33 cellular contexts compared by ENCODE assay signal in the genomic region with DNA sequence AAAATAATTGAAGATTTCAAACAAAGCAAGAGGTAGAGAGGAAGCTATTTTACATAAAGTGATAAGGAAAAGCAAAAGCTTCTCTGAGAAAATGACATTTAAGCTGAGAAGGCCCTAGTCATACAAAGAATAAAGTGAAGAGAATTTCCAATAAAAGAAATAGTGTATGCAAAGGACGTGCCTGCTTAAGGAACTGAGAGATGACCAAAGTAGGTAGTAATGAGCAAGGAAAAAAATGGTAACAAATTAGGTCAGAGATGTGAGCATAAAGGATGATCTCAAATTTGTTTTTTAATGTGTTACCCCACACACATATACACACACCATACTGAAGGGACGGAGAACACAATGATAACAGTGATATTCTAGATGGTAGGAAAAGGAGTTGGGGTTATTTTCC. TPM values are rescaled to one million over a fixed set of nuclear protein-coding genes. Genes with fewer than 3 reads are reported as not detected.
DNase-seq lines count a peak whose midpoint lies in the region; ATAC-seq, FAIRE-seq and TF ChIP-seq lines count a peak whose summit lies in the region.
"Had no signal": no experiment of that assay in that cellular context is flagged by ENCODE, and none has a peak within 500 bp of the region (broad histone marks: within the 10 kb centered on the region; RNA-seq: fewer than 3 reads in every experiment).

No MANE protein-coding gene starts in this region.

- intact Hi-C loops in GM12878 (cut with micrococcal nuclease; ENCODE audit: unreplicated experiment) = no loop called here

- no peak overlapping the region for H3K4me3 ChIP-seq in GM12878
- H3K4me3 ChIP-seq: adrenal gland, gastroesophageal sphincter, GM23338, K562, lung, mucosa of descending colon, pancreas, tibial artery had no signal

- DNase-seq in activated T-cell treated with anti-CD3 and anti-CD28 coated beads, Interleukin-2, amount 50 U/mL, for 24 hours = no peak
- DNase-seq in activated T-cell treated with anti-CD3 and anti-CD28 coated beads, Interleukin-2, amount 50 U/mL, for 1 hour = no peak
- DNase-seq in GM12878 (ENCODE audit: low read depth, low spot score) (no peak), GM19238 (ENCODE audit: insufficient read length, low spot score) (no peak)
- no peak for DNase-seq in activated CD4-positive, alpha-beta T cell treated with anti-CD3 and anti-CD28 coated beads, Interleukin-2, amount 10 ng/mL, durations not matched to agents 7 days and 5 days
- DNase-seq: activated CD4-positive, alpha-beta T cell treated with anti-CD3 and anti-CD28 coated beads for 48 hours; activated T-cell treated with anti-CD3 and anti-CD28 coated beads, Interleukin-2, amount 50 U/mL, for 48 hours; adrenal gland; AML-193; CD8-positive, alpha-beta T cell; EL; hypothalamus; left cardiac atrium; mucosa of descending colon; natural killer cell; NCI-H1092; NCI-H1694 treated with DMSO at 0.1 percent for 48 hours; NCI-H446 treated with DMSO at 0.1 percent for 48 hours; NCI-H82; pancreas; retina; stimulated activated naive CD4-positive, alpha-beta T cell treated with Interleukin-2 at 50 U/mL for 16 hours; tibial artery had no signal

- TF ChIP-seq POLR2A in GM12878 (IDR thresholded peaks at IDR 0.05; ENCODE audit: low read depth, low read length) = no peak

- H3K4me1 ChIP-seq in GM12878 (ENCODE audit: control insufficient read depth, insufficient read depth, low read length) = no peaks in the 10 kb centered on the region
- H3K4me1 ChIP-seq: tibial artery had no signal

- H3K27me3 ChIP-seq in GM12878 (replicated peaks in 1 of 2; ENCODE audit: control insufficient read depth in 2 of 2, insufficient read depth in 2 of 2, low read length in 1 of 2) = no peaks in the 10 kb centered on the region
- H3K27me3 ChIP-seq: adrenal gland, gastroesophageal sphincter, pancreas, tibial artery had no signal

- no peaks in the 10 kb centered on the region; a peak in 1 of 4 replicates for H3K36me3 ChIP-seq in GM12878 (ENCODE audit: control insufficient read depth in 2 of 2, insufficient read depth in 2 of 2, low read length in 1 of 2)
- H3K36me3 ChIP-seq: adrenal gland, gastroesophageal sphincter, tibial artery had no signal

- POLR2A ChIA-PET in GM12878 (lab: Charles Lee) = interaction anchor here (0.6 kb wide), 1 partner anchor 694 kb away, joined by 5 read pairs; no protein-coding TSS in a partner anchor
- POLR2A ChIA-PET in activated CD4-positive, alpha-beta T cell treated with anti-CD3 and anti-CD28 coated beads, Interleukin-2, amount 10 ng/mL, durations not matched to agents 7 days and 5 days (lab: Charles Lee) = no interaction called here

- RAD21 ChIA-PET in GM12878 (lab: Charles Lee; ENCODE audit: unreplicated experiment) = interaction anchor here (1.2 kb wide), 1 partner anchor 34 kb away, joined by 4 read pairs; no protein-coding TSS in a partner anchor

- H3K79me2 ChIP-seq in GM12878 (ENCODE audit: control insufficient read depth, insufficient read depth, low read length) = peaks cover 2% of the 10 kb centered on the region

- WGBS in GM12878 (ENCODE audit: insufficient coverage, insufficient replicate concordance, low lambda C conversion rate, missing lambda C conversion rate) = 2% methylated on average over 2 of the region's 2 CpGs

- SMC1A ChIA-PET in GM12878 (lab: Charles Lee; ENCODE audit: uncharacterized antibody, unreplicated experiment) = interaction anchor here (0.9 kb wide), 1 partner anchor 75 kb away, joined by 3 read pairs; no protein-coding TSS in a partner anchor

- no peak for TF ChIP-seq EP300 in GM12878 (IDR thresholded peaks at IDR 0.05; ENCODE audit: borderline replicate concordance in 1 of 2, control insufficient read depth in 1 of 2, low read depth in 2 of 2, low read length in 2 of 2)

- no peak overlapping the region for H2AFZ ChIP-seq in GM12878 (ENCODE audit: control insufficient read depth, low read depth, low read length)
- H2AFZ ChIP-seq: GM23338 had no signal

- peak; percentile 47 for ATAC-seq in GM18868 (IDR thresholded peaks at IDR 0.05; ENCODE audit: unreplicated experiment)
- ATAC-seq in GM12878 = peak; percentile 38
- ATAC-seq in stimulated activated memory B cell treated with anti-CD40 and anti-IgM and Interleukin-4, amounts not matched to agents 10 μg/mL and 1 μg/mL and 100 μg/mL, for 72 hours = peak; percentile 61
- no peak for ATAC-seq in esophagus mucosa
- ATAC-seq: CD8-positive, alpha-beta T cell; gastroesophageal sphincter; GM23338; K562; left cardiac atrium; mucosa of descending colon; natural killer cell; pancreas had no signal

- no peak overlapping the region for H3K9ac ChIP-seq in GM12878 (ENCODE audit: control insufficient read depth, insufficient read depth, low read length)

- BruUV-seq in GM12878 (replicated peaks; lab: Mats Ljungman, UMichigan) = no TSS peak

- no peak overlapping the region for H3K4me3 Mint-ChIP-seq in activated T-cell treated with anti-CD3 and anti-CD28 coated beads, Interleukin-2, amount 50 U/mL, for 24 hours
- H3K4me3 Mint-ChIP-seq in stimulated activated memory B cell treated with anti-CD40 and anti-IgM and Interleukin-4, amounts not matched to agents 10 μg/mL and 1 μg/mL and 100 μg/mL, for 72 hours = no peak overlapping the region
- H3K4me3 Mint-ChIP-seq in activated CD4-positive, alpha-beta T cell treated with anti-CD3 and anti-CD28 coated beads, Interleukin-2, amount 10 ng/mL, durations not matched to agents 7 days and 5 days = no peak overlapping the region
- H3K4me3 Mint-ChIP-seq: CD8-positive, alpha-beta T cell; GM23338; natural killer cell; T-helper 2 cell treated with Interferon-gamma antibody and Interleukin-4, amounts not matched to agents 5 μg/mL and 100 μg/mL, for 36 hours had no signal

- CTCF ChIA-PET in GM12878 (lab: Yijun Ruan, JAX) = interaction anchor here (1.2 kb wide), 1 partner anchor 34 kb away, joined by 4 read pairs; no protein-coding TSS in a partner anchor
- CTCF ChIA-PET in activated CD4-positive, alpha-beta T cell treated with anti-CD3 and anti-CD28 coated beads, Interleukin-2, amount 10 ng/mL, durations not matched to agents 7 days and 5 days (lab: Charles Lee) = interaction anchor here (0.5 kb wide), 1 partner anchor 844 kb away, joined by 3 read pairs; no protein-coding TSS in a partner anchor

- peak overlapping the region; percentile 11 for H3K27ac Mint-ChIP-seq in activated T-cell treated with anti-CD3 and anti-CD28 coated beads, Interleukin-2, amount 50 U/mL, for 24 hours
- peak overlapping the region; percentile 17 for H3K27ac Mint-ChIP-seq in stimulated activated memory B cell treated with anti-CD40 and anti-IgM and Interleukin-4, amounts not matched to agents 10 μg/mL and 1 μg/mL and 100 μg/mL, for 72 hours
- no peak overlapping the region for H3K27ac Mint-ChIP-seq in activated CD4-positive, alpha-beta T cell treated with anti-CD3 and anti-CD28 coated beads, Interleukin-2, amount 10 ng/mL, durations not matched to agents 7 days and 5 days
- H3K27ac Mint-ChIP-seq: CD8-positive, alpha-beta T cell; GM23338; natural killer cell; T-helper 2 cell treated with Interferon-gamma antibody and Interleukin-4, amounts not matched to agents 5 μg/mL and 100 μg/mL, for 36 hours had no signal

- H3K4me1 Mint-ChIP-seq in activated T-cell treated with anti-CD3 and anti-CD28 coated beads, Interleukin-2, amount 50 U/mL, for 24 hours (ENCODE audit: low read depth) = peaks cover 35% of the 10 kb centered on the region
- H3K4me1 Mint-ChIP-seq in stimulated activated memory B cell treated with anti-CD40 and anti-IgM and Interleukin-4, amounts not matched to agents 10 μg/mL and 1 μg/mL and 100 μg/mL, for 72 hours = peaks cover 24% of the 10 kb centered on the region
- H3K4me1 Mint-ChIP-seq in activated CD4-positive, alpha-beta T cell treated with anti-CD3 and anti-CD28 coated beads, Interleukin-2, amount 10 ng/mL, durations not matched to agents 7 days and 5 days = peaks cover 10% of the 10 kb centered on the region
- H3K4me1 Mint-ChIP-seq: GM23338 had no signal

- H3K27me3 Mint-ChIP-seq in activated T-cell treated with anti-CD3 and anti-CD28 coated beads, Interleukin-2, amount 50 U/mL, for 24 hours = no peaks in the 10 kb centered on the region
- H3K27me3 Mint-ChIP-seq in stimulated activated memory B cell treated with anti-CD40 and anti-IgM and Interleukin-4, amounts not matched to agents 10 μg/mL and 1 μg/mL and 100 μg/mL, for 72 hours = no peaks in the 10 kb centered on the region
- no peaks in the 10 kb centered on the region for H3K27me3 Mint-ChIP-seq in activated CD4-positive, alpha-beta T cell treated with anti-CD3 and anti-CD28 coated beads, Interleukin-2, amount 10 ng/mL, durations not matched to agents 7 days and 5 days

- in situ Hi-C loops in GM12878 (cut with MboI) = no loop called here

- no peak overlapping the region for H3K27ac ChIP-seq in GM12878 (ENCODE audit: control insufficient read depth, insufficient read depth)
- H3K27ac ChIP-seq: adrenal gland, gastroesophageal sphincter, pancreas, tibial artery had no signal

- no peak for FAIRE-seq in GM12878 (lab: Jason Lieb, UNC)
- FAIRE-seq: A204.1, GM12892 had no signal

- no peaks in the 10 kb centered on the region; the same call in 2 of the 3 replicates for H3K9me3 ChIP-seq in GM12878 (replicated peaks; ENCODE audit: control insufficient read depth, insufficient read depth, low read length)
- H3K9me3 ChIP-seq: adrenal gland, gastroesophageal sphincter, mucosa of descending colon, pancreas, tibial artery had no signal

- peaks cover 29% of the 10 kb centered on the region for H3K36me3 Mint-ChIP-seq in activated T-cell treated with anti-CD3 and anti-CD28 coated beads, Interleukin-2, amount 50 U/mL, for 24 hours (ENCODE audit: low read depth)
- peaks cover 6% of the 10 kb centered on the region for H3K36me3 Mint-ChIP-seq in stimulated activated memory B cell treated with anti-CD40 and anti-IgM and Interleukin-4, amounts not matched to agents 10 μg/mL and 1 μg/mL and 100 μg/mL, for 72 hours
- H3K36me3 Mint-ChIP-seq in activated CD4-positive, alpha-beta T cell treated with anti-CD3 and anti-CD28 coated beads, Interleukin-2, amount 10 ng/mL, durations not matched to agents 7 days and 5 days (ENCODE audit: low read depth) = peaks cover 19% of the 10 kb centered on the region
- H3K36me3 Mint-ChIP-seq: natural killer cell had no signal

- peaks cover 10% of the 10 kb centered on the region for H3K9me3 Mint-ChIP-seq in activated T-cell treated with anti-CD3 and anti-CD28 coated beads, Interleukin-2, amount 50 U/mL, for 24 hours
- H3K9me3 Mint-ChIP-seq in stimulated activated memory B cell treated with anti-CD40 and anti-IgM and Interleukin-4, amounts not matched to agents 10 μg/mL and 1 μg/mL and 100 μg/mL, for 72 hours = no peaks in the 10 kb centered on the region
- H3K9me3 Mint-ChIP-seq in activated CD4-positive, alpha-beta T cell treated with anti-CD3 and anti-CD28 coated beads, Interleukin-2, amount 10 ng/mL, durations not matched to agents 7 days and 5 days = peaks cover 7% of the 10 kb centered on the region
- H3K9me3 Mint-ChIP-seq: natural killer cell; T-helper 2 cell treated with Interferon-gamma antibody and Interleukin-4, amounts not matched to agents 5 μg/mL and 100 μg/mL, for 36 hours had no signal

- TF ChIP-seq RAD21 in GM12878 (IDR thresholded peaks at IDR 0.05; ENCODE audit: insufficient read depth, low read depth, low read length) = no peak

- no peak overlapping the region for H3K4me2 ChIP-seq in GM12878 (ENCODE audit: control insufficient read depth, insufficient read depth)
- H3K4me2 ChIP-seq: GM23338 had no signal

- TF ChIP-seq CTCF in GM12878 (IDR thresholded peaks at IDR 0.05 in 2 of 3, conservative IDR thresholded peaks at IDR 0.05 in 1 of 3; ENCODE audit: control insufficient read depth in 2 of 3, extremely low read depth in 1 of 3, insufficient read depth in 1 of 3, low read depth in 3 of 3, low read length in 3 of 3) = no peak

- no peaks in the 10 kb centered on the region for H4K20me1 ChIP-seq in GM12878 (ENCODE audit: control insufficient read depth, insufficient read depth)

RNA-seq across cellular contexts. Expression of a gene that starts 46.4 kb away (rescaled TPM):
- 59.2 and 62.6 TPM in 2 replicates for total RNA-seq in GM12878 (2013; cell fraction: nucleolus; rRNA removed)
- total RNA-seq in GM12878 (2014; rRNA removed) = 18.0 and 20.2 TPM in 2 replicates
- 25.7 and 26.1 TPM in 2 replicates for total RNA-seq in GM12878 (2014; rRNA removed; fragmentation: Illumina TruSeq; extraction: Trizol)
- total RNA-seq in GM12878 (2021) = 22.9 and 23.4 TPM in 2 replicates
- 5.8 TPM for polyA plus RNA-seq in GM12878 (2011; ENCODE audit: low read depth)
- polyA plus RNA-seq in GM12878 (2011; rRNA removed) = 10.0 and 13.8 TPM in 2 replicates
- 3.5 and 3.7 TPM in 2 replicates for polyA plus RNA-seq in GM12878 (2011; cell fraction: cytosol; rRNA removed)
- 9.3 and 10.4 TPM in 2 replicates for polyA plus RNA-seq in GM12878 (2011; cell fraction: nucleus; rRNA removed)
- 7.4 and 8.1 TPM in 2 replicates for polyA plus RNA-seq in GM12878 (2012)
- polyA plus RNA-seq in GM12878 (2014; fragmentation: Illumina TruSeq; extraction: Trizol) = 12.5 and 15.6 TPM in 2 replicates
- 1 to 10 TPM; 2.9 to 4.0 TPM for polyA plus RNA-seq in GM12878 (2014; fragmentation: Nextera tagmentation; extraction: Ambion mirVana)
- polyA plus RNA-seq in GM12878 (2014; rRNA removed) = 6.3 and 6.8 TPM in 2 replicates
- polyA plus RNA-seq in GM12878 (2016; fragmentation: Nextera tagmentation; extraction: Ambion mirVana) = 1 to 10 TPM; 4.1 to 8.6 TPM
- 20.1 and 37.1 TPM in 2 replicates for polyA minus RNA-seq in GM12878 (2011; rRNA and poly(A)+ RNA removed)
- polyA minus RNA-seq in GM12878 (2011; cell fraction: cytosol; rRNA and poly(A)+ RNA removed) = 6.1 and 9.5 TPM in 2 replicates
- 15.2 and 19.6 TPM in 2 replicates for polyA minus RNA-seq in GM12878 (2011; cell fraction: nucleus; rRNA and poly(A)+ RNA removed)
- total RNA-seq in esophagus mucosa = 52.2 TPM
- 10 to 100 TPM; 12.0 to 13.8 TPM for total RNA-seq in activated CD4-positive, alpha-beta T cell treated with anti-CD3 and anti-CD28 coated beads, Interleukin-2, amount 10 ng/mL, durations not matched to agents 7 days and 5 days
